Comparison of ENCODE assay signal across 16 cellular contexts in genomic region chr4:45692131-45692530, GRCh38.
DNase-seq lines count a peak whose midpoint lies in the region; ATAC-seq, FAIRE-seq and TF ChIP-seq lines count a peak whose summit lies in the region.
"Had no signal": no experiment of that assay in that cellular context is flagged by ENCODE, and none has a peak within 500 bp of the region (broad histone marks: within the 10 kb centered on the region; RNA-seq: fewer than 3 reads in every experiment).

No MANE protein-coding gene starts in this region.

- DNase-seq in RKO (ENCODE audit: low spot score) (peak; percentile 7), erythroblast (lab: John Stamatoyannopoulos, UW) (peak; percentile 1 to 3), urothelium cell line (ENCODE audit: low spot score) (no peak), Right ventricle myocardium superior (no peak), NOMO-1 treated with dmso at 0.1 percent for 144 hours (lab: John Stamatoyannopoulos, UW; ENCODE audit: unreplicated experiment) (no peak)
- DNase-seq: Calu3; CD8-positive, alpha-beta T cell; DMS 273 treated with DMSO at 0.1 percent for 48 hours; DND-41; EL had no signal

- no peak for TF ChIP-seq EP300 in Ishikawa (IDR thresholded peaks at IDR 0.05; ENCODE audit: borderline replicate concordance)

- TF ChIP-seq POLR2A in erythroblast (IDR thresholded peaks at IDR 0.05; ENCODE audit: low read length), result no peak

- no peak for ATAC-seq in GM19397 (IDR thresholded peaks at IDR 0.05; ENCODE audit: unreplicated experiment)
- ATAC-seq in Right ventricle myocardium superior (ENCODE audit: poor library complexity), result no peak
- ATAC-seq: CD8-positive, alpha-beta T cell; K562 had no signal

- peak; percentile 9 for FAIRE-seq in urothelium cell line (lab: Jason Lieb, UNC)
- FAIRE-seq: GM12891, GM19239, H1, K562 had no signal

- intact Hi-C loops in Right ventricle myocardium superior (cut with DNase I), result no loop called here

- TF ChIP-seq RAD21 in Ishikawa (IDR thresholded peaks at IDR 0.05; ENCODE audit: low read depth), result peak; percentile 20; the same call in 1 of the 2 replicates

TF ChIP-seq in Ishikawa, 13 proteins besides CTCF, POLR2A, EP300 and RAD21:
- TF ChIP-seq EGR1 (IDR thresholded peaks at IDR 0.05), result no peak
- TF ChIP-seq YY1 (IDR thresholded peaks at IDR 0.05; ENCODE audit: low read depth), result no peak
- TF ChIP-seq, protein P1, sequence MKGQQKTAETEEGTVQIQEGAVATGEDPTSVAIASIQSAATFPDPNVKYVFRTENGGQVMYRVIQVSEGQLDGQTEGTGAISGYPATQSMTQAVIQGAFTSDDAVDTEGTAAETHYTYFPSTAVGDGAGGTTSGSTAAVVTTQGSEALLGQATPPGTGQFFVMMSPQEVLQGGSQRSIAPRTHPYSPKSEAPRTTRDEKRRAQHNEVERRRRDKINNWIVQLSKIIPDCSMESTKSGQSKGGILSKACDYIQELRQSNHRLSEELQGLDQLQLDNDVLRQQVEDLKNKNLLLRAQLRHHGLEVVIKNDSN (IDR thresholded peaks at IDR 0.05), result no peak
- TF ChIP-seq FOXM1 (IDR thresholded peaks at IDR 0.05; ENCODE audit: borderline replicate concordance, low read depth), result no peak
- TF ChIP-seq NFIC (IDR thresholded peaks at IDR 0.05), result no peak
- no peak for TF ChIP-seq ZBTB7A (IDR thresholded peaks at IDR 0.05; ENCODE audit: low read depth)
- TF ChIP-seq, protein P2, sequence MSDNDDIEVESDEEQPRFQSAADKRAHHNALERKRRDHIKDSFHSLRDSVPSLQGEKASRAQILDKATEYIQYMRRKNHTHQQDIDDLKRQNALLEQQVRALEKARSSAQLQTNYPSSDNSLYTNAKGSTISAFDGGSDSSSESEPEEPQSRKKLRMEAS (IDR thresholded peaks at IDR 0.05), result no peak
- no peak for TF ChIP-seq REST (IDR thresholded peaks at IDR 0.05; ENCODE audit: low read depth)
- TF ChIP-seq TAF1 (IDR thresholded peaks at IDR 0.05; ENCODE audit: low read depth), result no peak
- TF ChIP-seq TCF12 (IDR thresholded peaks at IDR 0.05; ENCODE audit: low read depth), result no peak
- TF ChIP-seq TEAD4 (IDR thresholded peaks at IDR 0.05), result no peak

Comparison
In these comparisons a context has a peak if more than half of its experiments do, and no peak if none do; other contexts are left out.
1. DNase-seq: peak in RKO (single experiment) and erythroblast (2 of 2); none in urothelium cell line (single experiment), Right ventricle myocardium superior (single experiment) and NOMO-1 treated with dmso at 0.1 percent for 144 hours (single experiment).